Comparison of ENCODE assay signal across 8 cellular contexts in genomic region chr20:5171790-5172164, GRCh38. TPM values are rescaled to one million over a fixed set of nuclear protein-coding genes. Genes with fewer than 3 reads are reported as not detected.
A peak's percentile ranks its signal among the peaks of the same experiment; 100 is the strongest.
DNase-seq lines count a peak whose midpoint lies in the region; ATAC-seq and TF ChIP-seq lines count a peak whose summit lies in the region.

No MANE protein-coding gene starts in this region.

- no peaks in the 10 kb centered on the region for H3K36me3 Mint-ChIP-seq in glutamatergic neuron (ENCODE audit: unreplicated experiment)
- H3K36me3 Mint-ChIP-seq in stimulated activated naive B cell treated with anti-CD40 and anti-IgM and Interleukin-4, amounts not matched to agents 10 μg/mL and 1 μg/mL and 100 μg/mL, for 72 hours: peaks cover 13 to 21% of the 10 kb centered on the region in 2 donors

- H3K27me3 Mint-ChIP-seq in glutamatergic neuron (ENCODE audit: unreplicated experiment): no peaks in the 10 kb centered on the region
- no peaks in the 10 kb centered on the region for H3K27me3 Mint-ChIP-seq in stimulated activated naive B cell treated with anti-CD40 and anti-IgM and Interleukin-4, amounts not matched to agents 10 μg/mL and 1 μg/mL and 100 μg/mL, for 72 hours

- TF ChIP-seq CTCF in glutamatergic neuron (IDR thresholded peaks at IDR 0.05; ENCODE audit: partially characterized antibody, unreplicated experiment): no peak

- peaks cover 8% of the 10 kb centered on the region for H3K9me3 Mint-ChIP-seq in glutamatergic neuron (ENCODE audit: unreplicated experiment)
- H3K9me3 Mint-ChIP-seq in stimulated activated naive B cell treated with anti-CD40 and anti-IgM and Interleukin-4, amounts not matched to agents 10 μg/mL and 1 μg/mL and 100 μg/mL, for 72 hours: no peaks in the 10 kb centered on the region

- intact Hi-C loops in head of caudate nucleus (cut with DNase I): no loop called here

- peak; percentile 33 for ATAC-seq in HG03439 (IDR thresholded peaks at IDR 0.05; ENCODE audit: unreplicated experiment)
- ATAC-seq in stimulated activated naive B cell treated with anti-CD40 and anti-IgM and Interleukin-4, amounts not matched to agents 10 μg/mL and 1 μg/mL and 100 μg/mL, for 72 hours (replicated peaks): no peak

- peak overlapping the region; percentile 70 for H3K4me3 Mint-ChIP-seq in glutamatergic neuron (ENCODE audit: unreplicated experiment)
- peak overlapping the region in 1 of 2 donors; percentile 1 for H3K4me3 Mint-ChIP-seq in stimulated activated naive B cell treated with anti-CD40 and anti-IgM and Interleukin-4, amounts not matched to agents 10 μg/mL and 1 μg/mL and 100 μg/mL, for 72 hours

- H3K4me1 Mint-ChIP-seq in glutamatergic neuron (ENCODE audit: low read depth, unreplicated experiment): peaks cover 49% of the 10 kb centered on the region
- peaks cover 54 to 58% of the 10 kb centered on the region in 2 donors for H3K4me1 Mint-ChIP-seq in stimulated activated naive B cell treated with anti-CD40 and anti-IgM and Interleukin-4, amounts not matched to agents 10 μg/mL and 1 μg/mL and 100 μg/mL, for 72 hours

- DNase-seq in NCI-H345 treated with DMSO at 0.1 percent for 48 hours (lab: John Stamatoyannopoulos, UW; ENCODE audit: unreplicated experiment): peak; percentile 50
- DNase-seq in NCI-H345 (lab: John Stamatoyannopoulos, UW): no peak
- DNase-seq in glutamatergic neuron: no peak
- DNase-seq in stimulated activated naive B cell treated with anti-CD40 and anti-IgM and Interleukin-4, amounts not matched to agents 10 μg/mL and 1 μg/mL and 100 μg/mL, for 72 hours: no peak
- no peak for DNase-seq in head of caudate nucleus
- DNase-seq in islet precursor cell: no peak
- no peak for DNase-seq in hepatic stellate cell (ENCODE audit: low spot score)

- H3K27ac Mint-ChIP-seq in glutamatergic neuron (ENCODE audit: unreplicated experiment): peak overlapping the region; percentile 44
- H3K27ac Mint-ChIP-seq in stimulated activated naive B cell treated with anti-CD40 and anti-IgM and Interleukin-4, amounts not matched to agents 10 μg/mL and 1 μg/mL and 100 μg/mL, for 72 hours: peak overlapping the region; percentile 47

RNA-seq across cellular contexts. Expression of gene CDS2, which starts 45.0 kb away (rescaled TPM):
- 153 TPM for total RNA-seq in glutamatergic neuron (ENCODE audit: unreplicated experiment)

RNA-seq across cellular contexts. Expression of gene PCNA, which starts 52.0 kb away (rescaled TPM):
- 43.3 TPM for total RNA-seq in glutamatergic neuron (ENCODE audit: unreplicated experiment)

RNA-seq across cellular contexts. Expression of gene TMEM230, which starts 58.9 kb away (rescaled TPM):
- total RNA-seq in glutamatergic neuron (ENCODE audit: unreplicated experiment): 78.2 TPM
